1 cellular context compared by ENCODE assay signal in genomic region chr19:52189745-52190678, GRCh38.
A peak's percentile ranks its signal among the peaks of the same experiment; 100 is the strongest.
TF ChIP-seq lines count a peak whose summit lies in the region.

TSS of gene PPP2R1A (plus strand) at chr19:52190052. CDS start at chr19:52190097, 45 bp downstream.

TF ChIP-seq in HEK293, 187 proteins besides CTCF, POLR2A, EP300 and RAD21 (continued from another document and continues in another):
- 0 out of 2 replicates have a peak, but pooled peaks have one; percentile 55 for TF ChIP-seq BCL11B (tag by site-specific recombination; IDR thresholded peaks at IDR 0.05; ENCODE audit: low read depth)
- no peak for TF ChIP-seq PRDM6 (tag by site-specific recombination; IDR thresholded peaks at IDR 0.05)
- TF ChIP-seq GLI4 (tag by site-specific recombination; IDR thresholded peaks at IDR 0.05), result peak; percentile 93
- TF ChIP-seq OSR2 (tag by site-specific recombination; IDR thresholded peaks at IDR 0.05), result no peak
- TF ChIP-seq ZNF114 (tag by site-specific recombination; IDR thresholded peaks at IDR 0.05), result no peak
- no peak for TF ChIP-seq PRDM1 (tag by site-specific recombination; IDR thresholded peaks at IDR 0.05)
- TF ChIP-seq ZNF610 (tag by site-specific recombination; IDR thresholded peaks at IDR 0.05; ENCODE audit: borderline replicate concordance), result no peak
- TF ChIP-seq, protein P1, sequence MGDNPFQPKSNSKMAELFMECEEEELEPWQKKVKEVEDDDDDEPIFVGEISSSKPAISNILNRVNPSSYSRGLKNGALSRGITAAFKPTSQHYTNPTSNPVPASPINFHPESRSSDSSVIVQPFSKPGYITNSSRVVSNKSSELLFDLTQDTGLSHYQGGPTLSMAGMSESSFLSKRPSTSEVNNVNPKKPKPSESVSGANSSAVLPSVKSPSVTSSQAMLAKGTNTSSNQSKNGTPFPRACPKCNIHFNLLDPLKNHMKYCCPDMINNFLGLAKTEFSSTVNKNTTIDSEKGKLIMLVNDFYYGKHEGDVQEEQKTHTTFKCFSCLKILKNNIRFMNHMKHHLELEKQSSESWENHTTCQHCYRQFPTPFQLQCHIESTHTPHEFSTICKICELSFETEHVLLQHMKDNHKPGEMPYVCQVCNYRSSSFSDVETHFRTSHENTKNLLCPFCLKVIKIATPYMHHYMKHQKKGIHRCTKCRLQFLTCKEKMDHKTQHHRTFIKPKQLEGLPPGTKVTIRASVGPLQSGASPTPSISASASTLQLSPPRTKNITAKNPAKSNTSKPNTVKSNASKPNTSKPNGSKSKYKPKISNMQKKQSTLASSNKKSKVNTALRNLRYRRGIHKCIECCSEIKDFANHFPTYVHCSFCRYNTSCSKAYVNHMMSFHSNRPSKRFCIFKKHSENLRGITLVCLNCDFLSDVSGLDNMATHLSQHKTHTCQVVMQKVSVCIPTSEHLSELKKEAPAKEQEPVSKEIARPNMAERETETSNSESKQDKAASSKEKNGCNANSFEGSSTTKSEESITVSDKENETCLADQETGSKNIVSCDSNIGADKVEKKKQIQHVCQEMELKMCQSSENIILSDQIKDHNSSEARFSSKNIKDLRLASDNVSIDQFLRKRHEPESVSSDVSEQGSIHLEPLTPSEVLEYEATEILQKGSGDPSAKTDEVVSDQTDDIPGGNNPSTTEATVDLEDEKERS (tag by site-specific recombination; IDR thresholded peaks at IDR 0.05), result no peak
- TF ChIP-seq ZFP41 (tag by site-specific recombination; IDR thresholded peaks at IDR 0.05; ENCODE audit: borderline replicate concordance), result no peak
- TF ChIP-seq ZNF837 (tag by site-specific recombination; IDR thresholded peaks at IDR 0.05), result no peak
- no peak; the same call in 1 of the 2 replicates for TF ChIP-seq SCRT2 (tag by site-specific recombination; IDR thresholded peaks at IDR 0.05)
- TF ChIP-seq, protein P2, sequence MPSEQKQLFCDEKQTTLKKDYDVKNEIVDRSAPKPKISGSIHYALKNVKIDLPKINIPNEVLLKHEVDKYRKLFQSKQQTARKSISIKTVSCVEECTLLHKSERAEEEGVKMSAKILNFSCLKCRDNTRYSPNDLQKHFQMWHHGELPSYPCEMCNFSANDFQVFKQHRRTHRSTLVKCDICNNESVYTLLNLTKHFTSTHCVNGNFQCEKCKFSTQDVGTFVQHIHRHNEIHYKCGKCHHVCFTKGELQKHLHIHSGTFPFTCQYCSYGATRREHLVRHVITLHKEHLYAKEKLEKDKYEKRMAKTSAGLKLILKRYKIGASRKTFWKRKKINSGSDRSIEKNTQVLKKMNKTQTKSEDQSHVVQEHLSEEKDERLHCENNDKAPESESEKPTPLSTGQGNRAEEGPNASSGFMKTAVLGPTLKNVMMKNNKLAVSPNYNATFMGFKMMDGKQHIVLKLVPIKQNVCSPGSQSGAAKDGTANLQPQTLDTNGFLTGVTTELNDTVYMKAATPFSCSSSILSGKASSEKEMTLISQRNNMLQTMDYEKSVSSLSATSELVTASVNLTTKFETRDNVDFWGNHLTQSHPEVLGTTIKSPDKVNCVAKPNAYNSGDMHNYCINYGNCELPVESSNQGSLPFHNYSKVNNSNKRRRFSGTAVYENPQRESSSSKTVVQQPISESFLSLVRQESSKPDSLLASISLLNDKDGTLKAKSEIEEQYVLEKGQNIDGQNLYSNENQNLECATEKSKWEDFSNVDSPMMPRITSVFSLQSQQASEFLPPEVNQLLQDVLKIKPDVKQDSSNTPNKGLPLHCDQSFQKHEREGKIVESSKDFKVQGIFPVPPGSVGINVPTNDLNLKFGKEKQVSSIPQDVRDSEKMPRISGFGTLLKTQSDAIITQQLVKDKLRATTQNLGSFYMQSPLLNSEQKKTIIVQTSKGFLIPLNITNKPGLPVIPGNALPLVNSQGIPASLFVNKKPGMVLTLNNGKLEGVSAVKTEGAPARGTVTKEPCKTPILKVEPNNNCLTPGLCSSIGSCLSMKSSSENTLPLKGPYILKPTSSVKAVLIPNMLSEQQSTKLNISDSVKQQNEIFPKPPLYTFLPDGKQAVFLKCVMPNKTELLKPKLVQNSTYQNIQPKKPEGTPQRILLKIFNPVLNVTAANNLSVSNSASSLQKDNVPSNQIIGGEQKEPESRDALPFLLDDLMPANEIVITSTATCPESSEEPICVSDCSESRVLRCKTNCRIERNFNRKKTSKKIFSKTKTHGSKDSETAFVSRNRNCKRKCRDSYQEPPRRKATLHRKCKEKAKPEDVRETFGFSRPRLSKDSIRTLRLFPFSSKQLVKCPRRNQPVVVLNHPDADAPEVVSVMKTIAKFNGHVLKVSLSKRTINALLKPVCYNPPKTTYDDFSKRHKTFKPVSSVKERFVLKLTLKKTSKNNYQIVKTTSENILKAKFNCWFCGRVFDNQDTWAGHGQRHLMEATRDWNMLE (tag by site-specific recombination; conservative IDR thresholded peaks at IDR 0.05; ENCODE audit: low read depth), result no peak; the same call in 1 of the 2 replicates
- no peak for TF ChIP-seq ZNF174 (tag by site-specific recombination; IDR thresholded peaks at IDR 0.05)
- no peak for TF ChIP-seq ZNF510 (tag by site-specific recombination; IDR thresholded peaks at IDR 0.05; ENCODE audit: insufficient replicate concordance)
- no peak for TF ChIP-seq ZNF514 (tag by site-specific recombination; IDR thresholded peaks at IDR 0.05)
- TF ChIP-seq, protein P3, sequence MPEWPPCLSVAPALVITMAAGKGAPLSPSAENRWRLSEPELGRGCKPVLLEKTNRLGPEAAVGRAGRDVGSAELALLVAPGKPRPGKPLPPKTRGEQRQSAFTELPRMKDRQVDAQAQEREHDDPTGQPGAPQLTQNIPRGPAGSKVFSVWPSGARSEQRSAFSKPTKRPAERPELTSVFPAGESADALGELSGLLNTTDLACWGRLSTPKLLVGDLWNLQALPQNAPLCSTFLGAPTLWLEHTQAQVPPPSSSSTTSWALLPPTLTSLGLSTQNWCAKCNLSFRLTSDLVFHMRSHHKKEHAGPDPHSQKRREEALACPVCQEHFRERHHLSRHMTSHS (tag by site-specific recombination; IDR thresholded peaks at IDR 0.05), result no peak
- peak; percentile 27; the same call in 1 of the 2 replicates for TF ChIP-seq ZFHX2 (tag by site-specific recombination; conservative IDR thresholded peaks at IDR 0.05)
- TF ChIP-seq ZNF202 (tag by site-specific recombination; IDR thresholded peaks at IDR 0.05; ENCODE audit: borderline replicate concordance), result no peak
- no peak for TF ChIP-seq ZFP3 (tag by site-specific recombination; IDR thresholded peaks at IDR 0.05; ENCODE audit: low read depth)
- no peak for TF ChIP-seq ZNF23 (tag by site-specific recombination; IDR thresholded peaks at IDR 0.05; ENCODE audit: borderline replicate concordance)
- no peak for TF ChIP-seq ZNF37A (tag by site-specific recombination; IDR thresholded peaks at IDR 0.05)
- no peak for TF ChIP-seq ZNF280C (tag by site-specific recombination; IDR thresholded peaks at IDR 0.05)
- no peak for TF ChIP-seq ZBTB21 (tag by site-specific recombination; IDR thresholded peaks at IDR 0.05)
- TF ChIP-seq ZNF701 (tag by site-specific recombination; IDR thresholded peaks at IDR 0.05), result no peak
- TF ChIP-seq ZNF292 (tag by site-specific recombination; IDR thresholded peaks at IDR 0.05; ENCODE audit: borderline replicate concordance, low read depth), result no peak
- no peak for TF ChIP-seq ZNF747 (tag by site-specific recombination; IDR thresholded peaks at IDR 0.05)
- peak; percentile 35; the same call in 1 of the 2 replicates for TF ChIP-seq ZSCAN18 (tag by site-specific recombination; IDR thresholded peaks at IDR 0.05)
- TF ChIP-seq SP2 (tag by site-specific recombination; IDR thresholded peaks at IDR 0.05), result peak; percentile 86
- no peak; the same call in none of the 2 replicates for TF ChIP-seq KLF8 (tag by site-specific recombination; IDR thresholded peaks at IDR 0.05)
- TF ChIP-seq ZNF157 (tag by site-specific recombination; IDR thresholded peaks at IDR 0.05), result no peak
- TF ChIP-seq KLF10 (tag by site-specific recombination; IDR thresholded peaks at IDR 0.05), result peak; percentile 41; the same call in 1 of the 2 replicates
- no peak for TF ChIP-seq OVOL3 (tag by site-specific recombination; IDR thresholded peaks at IDR 0.05)
- no peak for TF ChIP-seq ZNF16 (tag by site-specific recombination; IDR thresholded peaks at IDR 0.05; ENCODE audit: low read depth)
- TF ChIP-seq ZNF169 (tag by site-specific recombination; IDR thresholded peaks at IDR 0.05), result no peak
- TF ChIP-seq SETDB1 (IDR thresholded peaks at IDR 0.05; ENCODE audit: insufficient read length, low read length), result no peak
- TF ChIP-seq, protein P4, sequence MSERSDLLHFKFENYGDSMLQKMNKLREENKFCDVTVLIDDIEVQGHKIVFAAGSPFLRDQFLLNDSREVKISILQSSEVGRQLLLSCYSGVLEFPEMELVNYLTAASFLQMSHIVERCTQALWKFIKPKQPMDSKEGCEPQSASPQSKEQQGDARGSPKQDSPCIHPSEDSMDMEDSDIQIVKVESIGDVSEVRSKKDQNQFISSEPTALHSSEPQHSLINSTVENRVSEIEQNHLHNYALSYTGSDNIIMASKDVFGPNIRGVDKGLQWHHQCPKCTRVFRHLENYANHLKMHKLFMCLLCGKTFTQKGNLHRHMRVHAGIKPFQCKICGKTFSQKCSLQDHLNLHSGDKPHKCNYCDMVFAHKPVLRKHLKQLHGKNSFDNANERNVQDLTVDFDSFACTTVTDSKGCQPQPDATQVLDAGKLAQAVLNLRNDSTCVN (tag by site-specific recombination; optimal IDR thresholded peaks at IDR 0.05), result peak; percentile 78
- peak; percentile 29; the same call in 1 of the 2 replicates for TF ChIP-seq ZNF2 (tag by site-specific recombination; IDR thresholded peaks at IDR 0.05)
- no peak for TF ChIP-seq ZNF221 (tag by site-specific recombination; IDR thresholded peaks at IDR 0.05; ENCODE audit: borderline replicate concordance)
- TF ChIP-seq ZNF311 (tag by site-specific recombination; IDR thresholded peaks at IDR 0.05; ENCODE audit: borderline replicate concordance), result no peak
- no peak for TF ChIP-seq GLI2 (tag by site-specific recombination; IDR thresholded peaks at IDR 0.05; ENCODE audit: borderline replicate concordance, low read depth)
- TF ChIP-seq, protein P5, sequence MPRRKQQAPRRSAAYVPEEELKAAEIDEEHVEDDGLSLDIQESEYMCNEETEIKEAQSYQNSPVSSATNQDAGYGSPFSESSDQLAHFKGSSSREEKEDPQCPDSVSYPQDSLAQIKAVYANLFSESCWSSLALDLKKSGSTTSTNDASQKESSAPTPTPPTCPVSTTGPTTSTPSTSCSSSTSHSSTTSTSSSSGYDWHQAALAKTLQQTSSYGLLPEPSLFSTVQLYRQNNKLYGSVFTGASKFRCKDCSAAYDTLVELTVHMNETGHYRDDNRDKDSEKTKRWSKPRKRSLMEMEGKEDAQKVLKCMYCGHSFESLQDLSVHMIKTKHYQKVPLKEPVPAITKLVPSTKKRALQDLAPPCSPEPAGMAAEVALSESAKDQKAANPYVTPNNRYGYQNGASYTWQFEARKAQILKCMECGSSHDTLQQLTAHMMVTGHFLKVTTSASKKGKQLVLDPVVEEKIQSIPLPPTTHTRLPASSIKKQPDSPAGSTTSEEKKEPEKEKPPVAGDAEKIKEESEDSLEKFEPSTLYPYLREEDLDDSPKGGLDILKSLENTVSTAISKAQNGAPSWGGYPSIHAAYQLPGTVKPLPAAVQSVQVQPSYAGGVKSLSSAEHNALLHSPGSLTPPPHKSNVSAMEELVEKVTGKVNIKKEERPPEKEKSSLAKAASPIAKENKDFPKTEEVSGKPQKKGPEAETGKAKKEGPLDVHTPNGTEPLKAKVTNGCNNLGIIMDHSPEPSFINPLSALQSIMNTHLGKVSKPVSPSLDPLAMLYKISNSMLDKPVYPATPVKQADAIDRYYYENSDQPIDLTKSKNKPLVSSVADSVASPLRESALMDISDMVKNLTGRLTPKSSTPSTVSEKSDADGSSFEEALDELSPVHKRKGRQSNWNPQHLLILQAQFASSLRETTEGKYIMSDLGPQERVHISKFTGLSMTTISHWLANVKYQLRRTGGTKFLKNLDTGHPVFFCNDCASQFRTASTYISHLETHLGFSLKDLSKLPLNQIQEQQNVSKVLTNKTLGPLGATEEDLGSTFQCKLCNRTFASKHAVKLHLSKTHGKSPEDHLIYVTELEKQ (tag by site-specific recombination; IDR thresholded peaks at IDR 0.05; ENCODE audit: borderline replicate concordance), result no peak
- no peak for TF ChIP-seq ZNF19 (tag by site-specific recombination; IDR thresholded peaks at IDR 0.05; ENCODE audit: low read depth)
